ENCODE assay signal across 17 cellular contexts in genomic region chr4:153434190-153434589, GRCh38. TPM values are rescaled to one million over a fixed set of nuclear protein-coding genes. Genes with fewer than 3 reads are reported as not detected.
DNase-seq lines count a peak whose midpoint lies in the region; ATAC-seq, FAIRE-seq and TF ChIP-seq lines count a peak whose summit lies in the region.
"Had no signal": no experiment of that assay in that cellular context is flagged by ENCODE, and none has a peak within 500 bp of the region (broad histone marks: within the 10 kb centered on the region; RNA-seq: fewer than 3 reads in every experiment).

No MANE protein-coding gene starts in this region.

- peak; percentile 7 for ATAC-seq in activated CD4-positive, alpha-beta T cell treated with anti-CD3 and anti-CD28 coated beads for 36 hours
- ATAC-seq in activated CD8-positive, alpha-beta T cell treated with anti-CD3 and anti-CD28 coated beads for 36 hours, result peak; percentile 7
- ATAC-seq in natural killer cell, result no peak
- ATAC-seq: gastroesophageal sphincter had no signal

- CTCF ChIA-PET in activated CD4-positive, alpha-beta T cell treated with anti-CD3 and anti-CD28 coated beads for 36 hours (lab: Charles Lee), result interaction anchor here (0.9 to 2.3 kb wide), 5 partner anchors 13 to 140 kb away, joined by 3 to 17 read pairs (median 7); no protein-coding TSS in a partner anchor
- CTCF ChIA-PET in activated CD8-positive, alpha-beta T cell treated with anti-CD3 and anti-CD28 coated beads for 36 hours (lab: Charles Lee), result interaction anchor here (0.6 to 3.0 kb wide), 8 partner anchors 33 to 209 kb away, joined by 3 to 40 read pairs (median 6); partner anchors contain the start of genes MND1 and TMEM131L

- DNase-seq in activated CD4-positive, alpha-beta T cell treated with anti-CD3 and anti-CD28 coated beads for 36 hours, result no peak
- no peak for DNase-seq in activated CD4-positive, alpha-beta T cell treated with anti-CD3 and anti-CD28 coated beads, Interleukin-2, amount 50 U/mL, for 1 hour
- no peak for DNase-seq in activated CD8-positive, alpha-beta T cell treated with anti-CD3 and anti-CD28 coated beads for 36 hours
- DNase-seq in natural killer cell (no peak), GM19239 (ENCODE audit: insufficient read length, low spot score) (no peak), NCI-H510A (lab: John Stamatoyannopoulos, UW) (no peak), COLO829 (ENCODE audit: low spot score) (no peak)
- DNase-seq: dermis blood vessel endothelial cell, H7, MG63, NCI-H1694 treated with DMSO at 0.1 percent for 48 hours, NCI-H510A treated with DMSO at 0.1 percent for 48 hours, psoas muscle, upper lobe of right lung had no signal

- peak overlapping the region; percentile 44 for H3K4me3 ChIP-seq in GM12875 (ENCODE audit: low read depth, low read length)
- H3K4me3 ChIP-seq: gastroesophageal sphincter, MG63 had no signal

- no peaks in the 10 kb centered on the region for H3K27me3 Mint-ChIP-seq in activated CD4-positive, alpha-beta T cell treated with anti-CD3 and anti-CD28 coated beads for 36 hours
- no peaks in the 10 kb centered on the region for H3K27me3 Mint-ChIP-seq in activated CD8-positive, alpha-beta T cell treated with anti-CD3 and anti-CD28 coated beads for 36 hours
- H3K27me3 Mint-ChIP-seq in natural killer cell (ENCODE audit: low read depth in 2 of 2), result no peaks in the 10 kb centered on the region

- POLR2A ChIA-PET in activated CD4-positive, alpha-beta T cell treated with anti-CD3 and anti-CD28 coated beads for 36 hours (lab: Charles Lee), result interaction anchor here (1.0 kb wide), 1 partner anchor 33 kb away, joined by 3 read pairs; no protein-coding TSS in a partner anchor
- POLR2A ChIA-PET in activated CD8-positive, alpha-beta T cell treated with anti-CD3 and anti-CD28 coated beads for 36 hours (lab: Charles Lee), result interaction anchor here (0.6 to 1.9 kb wide), 5 partner anchors 31 to 107 kb away, joined by 3 to 6 read pairs (median 4); partner anchors contain the start of gene MND1

- peaks cover 62% of the 10 kb centered on the region for H3K4me1 Mint-ChIP-seq in activated CD4-positive, alpha-beta T cell treated with anti-CD3 and anti-CD28 coated beads for 36 hours
- peaks cover 72% of the 10 kb centered on the region for H3K4me1 Mint-ChIP-seq in activated CD8-positive, alpha-beta T cell treated with anti-CD3 and anti-CD28 coated beads for 36 hours (ENCODE audit: low read depth)
- peaks cover 21 to 24% of the 10 kb centered on the region in 2 donors for H3K4me1 Mint-ChIP-seq in natural killer cell

- H3K27ac Mint-ChIP-seq in activated CD4-positive, alpha-beta T cell treated with anti-CD3 and anti-CD28 coated beads for 36 hours, result peak overlapping the region; percentile 93
- peak overlapping the region; percentile 97 for H3K27ac Mint-ChIP-seq in activated CD8-positive, alpha-beta T cell treated with anti-CD3 and anti-CD28 coated beads for 36 hours
- H3K27ac Mint-ChIP-seq in natural killer cell, result peak overlapping the region; percentile 85 to 98

- no peaks in the 10 kb centered on the region for H3K36me3 Mint-ChIP-seq in activated CD4-positive, alpha-beta T cell treated with anti-CD3 and anti-CD28 coated beads for 36 hours (ENCODE audit: low read depth)
- H3K36me3 Mint-ChIP-seq in activated CD8-positive, alpha-beta T cell treated with anti-CD3 and anti-CD28 coated beads for 36 hours (ENCODE audit: low read depth), result no peaks in the 10 kb centered on the region
- peaks cover 6% of the 10 kb centered on the region for H3K36me3 Mint-ChIP-seq in natural killer cell

- H3K4me3 Mint-ChIP-seq in activated CD4-positive, alpha-beta T cell treated with anti-CD3 and anti-CD28 coated beads for 36 hours, result peak overlapping the region; percentile 68
- peak overlapping the region; percentile 80 for H3K4me3 Mint-ChIP-seq in activated CD8-positive, alpha-beta T cell treated with anti-CD3 and anti-CD28 coated beads for 36 hours
- no peak overlapping the region for H3K4me3 Mint-ChIP-seq in natural killer cell

- H3K9me3 Mint-ChIP-seq in activated CD4-positive, alpha-beta T cell treated with anti-CD3 and anti-CD28 coated beads for 36 hours (ENCODE audit: low read depth), result no peaks in the 10 kb centered on the region
- H3K9me3 Mint-ChIP-seq in activated CD8-positive, alpha-beta T cell treated with anti-CD3 and anti-CD28 coated beads for 36 hours, result no peaks in the 10 kb centered on the region
- H3K9me3 Mint-ChIP-seq in natural killer cell, result peaks cover 3 to 4% of the 10 kb centered on the region in 2 donors

- intact Hi-C loops in activated CD4-positive, alpha-beta T cell treated with anti-CD3 and anti-CD28 coated beads for 36 hours (cut with DNase I, micrococcal nuclease), result loop anchor here in 1 of 2 experiments (5.0 kb wide), 2 partner anchors 93 to 213 kb away; no protein-coding TSS in a partner anchor
- intact Hi-C loops in activated CD8-positive, alpha-beta T cell treated with anti-CD3 and anti-CD28 coated beads for 36 hours (cut with micrococcal nuclease), result loop anchor here (5.0 kb wide), 3 partner anchors 33 to 87 kb away; partner anchors contain the start of gene TMEM131L
- intact Hi-C loops in natural killer cell (cut with micrococcal nuclease), result no loop called here

- TF ChIP-seq CTCF in GM12875 (IDR thresholded peaks at IDR 0.05; ENCODE audit: borderline replicate concordance, insufficient read depth, low read depth, low read length) (no peak), natural killer cell (IDR thresholded peaks at IDR 0.05) (no peak)
- no peak for TF ChIP-seq CTCF in activated CD8-positive, alpha-beta T cell treated with anti-CD3 and anti-CD28 coated beads for 36 hours (IDR thresholded peaks at IDR 0.05)

- no peak for FAIRE-seq in GM19239 (lab: Jason Lieb, UNC)
- FAIRE-seq: bronchial epithelial cell had no signal

RNA-seq across cellular contexts. Expression of gene TMEM131L, which starts 32.0 kb away (rescaled TPM):
- total RNA-seq in activated CD4-positive, alpha-beta T cell treated with anti-CD3 and anti-CD28 coated beads for 36 hours, result 10 to 100 TPM; 45.8 to 45.9 TPM
- total RNA-seq in activated CD8-positive, alpha-beta T cell treated with anti-CD3 and anti-CD28 coated beads for 36 hours, result 10 to 100 TPM; 51.7 to 52.4 TPM
- 100 to 1,000 TPM in 1 of 3 donors, 10 to 100 TPM in 2; 67.8 to 105 (median 71.1) TPM for total RNA-seq in natural killer cell

Comparison
In these comparisons a context has a peak if more than half of its experiments do, and no peak if none do; other contexts are left out.
1. ATAC-seq: peak in activated CD4-positive, alpha-beta T cell treated with anti-CD3 and anti-CD28 coated beads for 36 hours (single experiment) and activated CD8-positive, alpha-beta T cell treated with anti-CD3 and anti-CD28 coated beads for 36 hours (single experiment); none in natural killer cell (0 of 3).
2. Peak in every context shown above with its lines, with median percentiles within 50 percentile points of each other: H3K27ac Mint-ChIP-seq.